22 cellular contexts compared by ENCODE assay signal in genomic region chr14:94384342-94384741, GRCh38. TPM values are rescaled to one million over a fixed set of nuclear protein-coding genes. Genes with fewer than 3 reads are reported as not detected.
"Had no signal": no experiment of that assay in that cellular context is flagged by ENCODE, and none has a peak within 500 bp of the region (broad histone marks: within the 10 kb centered on the region; RNA-seq: fewer than 3 reads in every experiment).

No MANE protein-coding gene starts in this region.

- H3K27ac ChIP-seq: adrenal gland, SJSA1, uterus, VCaP had no signal

- DNase-seq: activated CD4-positive, alpha-beta memory T cell treated with anti-CD3 and anti-CD28 coated beads for 36 hours; activated T-cell treated with anti-CD3 and anti-CD28 coated beads, Interleukin-2, amount 50 U/mL, for 1 hour; cerebellar nuclear complex; dermis blood vessel endothelial cell; effector memory CD8-positive, alpha-beta T cell; esophagus squamous epithelium; heart right ventricle; stimulated activated CD4-positive, alpha-beta T cell treated with anti-CD3 and anti-CD28 coated beads, Interleukin-4, amount 100 ng/mL, for 1 hour; T-helper 2 cell; uterus had no signal

- H3K27ac Mint-ChIP-seq: activated CD4-positive, alpha-beta memory T cell treated with anti-CD3 and anti-CD28 coated beads for 36 hours; activated naive CD4-positive, alpha-beta T cell treated with anti-CD3 and anti-CD28 coated beads, Interleukin-2, amount 50 U/mL, for 24 hours; effector memory CD8-positive, alpha-beta T cell; mesothelial cell of epicardium had no signal

- H3K27me3 ChIP-seq: adrenal gland, esophagus squamous epithelium, SJSA1, uterus had no signal

- H3K4me1 ChIP-seq: adrenal gland, uterus had no signal

- H3K36me3 Mint-ChIP-seq: activated CD4-positive, alpha-beta memory T cell treated with anti-CD3 and anti-CD28 coated beads for 36 hours; activated naive CD4-positive, alpha-beta T cell treated with anti-CD3 and anti-CD28 coated beads, Interleukin-2, amount 50 U/mL, for 24 hours; mesothelial cell of epicardium had no signal

- H3K27me3 Mint-ChIP-seq: activated CD4-positive, alpha-beta memory T cell treated with anti-CD3 and anti-CD28 coated beads for 36 hours; activated naive CD4-positive, alpha-beta T cell treated with anti-CD3 and anti-CD28 coated beads, Interleukin-2, amount 50 U/mL, for 24 hours had no signal

- H3K9me3 ChIP-seq: adrenal gland, esophagus squamous epithelium, heart right ventricle, SJSA1, thoracic aorta, uterus had no signal

- H3K4me1 Mint-ChIP-seq: activated naive CD4-positive, alpha-beta T cell treated with anti-CD3 and anti-CD28 coated beads, Interleukin-2, amount 50 U/mL, for 24 hours; mesothelial cell of epicardium had no signal

- ATAC-seq: effector memory CD8-positive, alpha-beta T cell had no signal

- H3K36me3 ChIP-seq: adrenal gland, esophagus squamous epithelium, SJSA1, thoracic aorta, uterus had no signal

- H3K4me3 ChIP-seq: adrenal gland, esophagus squamous epithelium, heart right ventricle, SJSA1, thoracic aorta, uterus had no signal

- H3K4me3 Mint-ChIP-seq: activated CD4-positive, alpha-beta memory T cell treated with anti-CD3 and anti-CD28 coated beads for 36 hours; activated naive CD4-positive, alpha-beta T cell treated with anti-CD3 and anti-CD28 coated beads, Interleukin-2, amount 50 U/mL, for 24 hours; effector memory CD8-positive, alpha-beta T cell; mesothelial cell of epicardium had no signal

- H3K9me3 Mint-ChIP-seq: activated CD4-positive, alpha-beta memory T cell treated with anti-CD3 and anti-CD28 coated beads for 36 hours; activated naive CD4-positive, alpha-beta T cell treated with anti-CD3 and anti-CD28 coated beads, Interleukin-2, amount 50 U/mL, for 24 hours; effector memory CD8-positive, alpha-beta T cell; mesothelial cell of epicardium had no signal

RNA-seq across cellular contexts. Expression of gene SERPINA1, which starts 4.1 kb away (rescaled TPM):
- total RNA-seq: lung microvascular endothelial cell had no signal
- polyA plus RNA-seq: neural cell had no signal

RNA-seq across cellular contexts. Expression of gene SERPINA2, which starts 17.8 kb away (rescaled TPM):
- total RNA-seq: activated CD4-positive, alpha-beta memory T cell treated with anti-CD3 and anti-CD28 coated beads for 36 hours; adrenal gland; bronchial epithelial cell; dermis blood vessel endothelial cell; esophagus squamous epithelium; heart right ventricle; lung microvascular endothelial cell; mesothelial cell of epicardium; omental fat pad; posterior vena cava; SJSA1; skeletal muscle tissue; thoracic aorta; uterus had no signal
- polyA plus RNA-seq: adrenal gland, heart right ventricle, neural cell had no signal
